In the genomic region with DNA sequence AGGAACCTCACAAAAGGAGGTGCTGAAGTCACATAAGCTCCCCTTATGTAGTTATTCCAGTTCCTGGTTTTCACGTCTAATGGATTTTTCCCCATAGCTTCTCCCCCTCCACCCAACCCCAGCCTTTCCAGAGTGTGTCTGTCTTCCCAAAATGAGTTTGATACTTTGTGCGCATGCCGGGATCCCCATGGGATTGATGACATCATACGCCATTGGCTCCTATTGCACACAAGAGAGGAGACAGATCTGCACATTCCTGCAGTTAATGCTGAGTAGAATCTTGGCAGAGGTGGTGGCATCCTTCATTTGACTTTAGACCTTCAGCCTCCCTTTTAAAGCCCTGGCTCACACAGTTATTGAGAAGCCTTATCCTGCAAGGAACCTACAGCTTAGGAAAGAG, we compare ENCODE assay signal across 18 cellular contexts.
A peak's percentile ranks its signal among the peaks of the same experiment; 100 is the strongest.
DNase-seq lines count a peak whose midpoint lies in the region; ATAC-seq and TF ChIP-seq lines count a peak whose summit lies in the region.
"Had no signal": no experiment of that assay in that cellular context is flagged by ENCODE, and none has a peak within 500 bp of the region (broad histone marks: within the 10 kb centered on the region; RNA-seq: fewer than 3 reads in every experiment).

No MANE protein-coding gene starts in this region.

- ATAC-seq in HG02759 (IDR thresholded peaks at IDR 0.05; ENCODE audit: unreplicated experiment): no peak
- ATAC-seq: A549 had no signal

- H3K27ac ChIP-seq in HEK293 (ENCODE audit: extremely low read depth, low read depth, low read length) (no peak overlapping the region), right atrium auricular region (peak overlapping the region in 1 of 2 donors; percentile 4), sigmoid colon (peak overlapping the region in 3 of 4 donors; percentile 74 to 82 (median 79))
- H3K27ac ChIP-seq: A549, RWPE1 had no signal

- DNase-seq in fibroblast of peridontal ligament (ENCODE audit: extremely low read depth): peak; percentile 78
- DNase-seq in right atrium auricular region (ENCODE audit: low spot score): peak; percentile 78
- peak; percentile 76 for DNase-seq in sigmoid colon
- no peak for DNase-seq in NOMO-1 treated with dmso at 0.1 percent for 144 hours (lab: John Stamatoyannopoulos, UW; ENCODE audit: unreplicated experiment)
- no peak for DNase-seq in H4 (ENCODE audit: low spot score)
- DNase-seq in SHP77 treated with DMSO at 0.1 percent for 48 hours (lab: John Stamatoyannopoulos, UW): no peak
- DNase-seq: Caco-2; DMS53; NCI-H1436; NCI-H2081 treated with DMSO at 0.1 percent for 48 hours; NCI-H226; NCI-H526 treated with DMSO at 0.1 percent for 48 hours; NK-92 treated with Interleukin-12 subunit alpha and Interleukin-12 subunit beta, amount 100 ng/mL, for 24 hours had no signal

- H3K9me3 ChIP-seq in HEK293 (ENCODE audit: control insufficient read depth, insufficient read depth, low read depth, low read length) (no peaks in the 10 kb centered on the region), right atrium auricular region (no peaks in the 10 kb centered on the region), sigmoid colon (no peaks in the 10 kb centered on the region)
- H3K9me3 ChIP-seq: A549, Caco-2, HAP-1 had no signal

- H3K27me3 ChIP-seq in right atrium auricular region (no peaks in the 10 kb centered on the region), sigmoid colon (no peaks in the 10 kb centered on the region)

- H3K36me3 ChIP-seq in HEK293 (ENCODE audit: control insufficient read depth in 2 of 2, insufficient read depth in 1 of 2, low read length in 2 of 2): no peaks in the 10 kb centered on the region
- no peaks in the 10 kb centered on the region for H3K36me3 ChIP-seq in right atrium auricular region
- peaks cover 0 to 7% (median 0%) of the 10 kb centered on the region in 4 donors for H3K36me3 ChIP-seq in sigmoid colon
- H3K36me3 ChIP-seq: HAP-1 had no signal

- POLR2A ChIA-PET in HEK293 (lab: Yijun Ruan, JAX): no interaction called here

- no peak for TF ChIP-seq EP300 in sigmoid colon (IDR thresholded peaks at IDR 0.05)

- intact Hi-C loops in sigmoid colon (cut with DNase I): no loop called here

- H3K4me1 ChIP-seq in HEK293 (ENCODE audit: control insufficient read depth, insufficient read depth, low read length): no peaks in the 10 kb centered on the region
- H3K4me1 ChIP-seq in right atrium auricular region: peaks cover 0 to 58% of the 10 kb centered on the region in 2 donors
- peaks cover 0 to 99% (median 75%) of the 10 kb centered on the region in 4 donors for H3K4me1 ChIP-seq in sigmoid colon
- H3K4me1 ChIP-seq: A549, Caco-2, HAP-1 had no signal

- TF ChIP-seq CTCF in HEK293 (tag by site-specific recombination; IDR thresholded peaks at IDR 0.05): no peak
- no peak for TF ChIP-seq CTCF in right atrium auricular region (IDR thresholded peaks at IDR 0.05)
- no peak for TF ChIP-seq CTCF in sigmoid colon (IDR thresholded peaks at IDR 0.05)

- CTCF ChIA-PET in HEK293 (lab: Yijun Ruan, JAX): interaction anchor here (0.6 kb wide), 1 partner anchor 21 kb away, joined by 3 read pairs; no protein-coding TSS in a partner anchor

- 94 to 97% methylated on average over 4 of the region's 4 CpGs for WGBS in sigmoid colon, 2 donors

- H3K4me3 ChIP-seq in HEK293 (ENCODE audit: low read depth, low read length): no peak overlapping the region
- H3K4me3 ChIP-seq in right atrium auricular region: no peak overlapping the region
- H3K4me3 ChIP-seq in sigmoid colon: no peak overlapping the region
- H3K4me3 ChIP-seq: A549, HAP-1 had no signal

- no peak for TF ChIP-seq POLR2A in sigmoid colon (IDR thresholded peaks at IDR 0.05)

TF ChIP-seq in HEK293, 187 proteins besides CTCF, POLR2A, EP300 and RAD21:
- TF ChIP-seq KLF16 (tag by site-specific recombination; IDR thresholded peaks at IDR 0.05) (no peak), ZNF19 (tag by site-specific recombination; IDR thresholded peaks at IDR 0.05; ENCODE audit: low read depth) (no peak)
- TF ChIP-seq, protein P1, sequence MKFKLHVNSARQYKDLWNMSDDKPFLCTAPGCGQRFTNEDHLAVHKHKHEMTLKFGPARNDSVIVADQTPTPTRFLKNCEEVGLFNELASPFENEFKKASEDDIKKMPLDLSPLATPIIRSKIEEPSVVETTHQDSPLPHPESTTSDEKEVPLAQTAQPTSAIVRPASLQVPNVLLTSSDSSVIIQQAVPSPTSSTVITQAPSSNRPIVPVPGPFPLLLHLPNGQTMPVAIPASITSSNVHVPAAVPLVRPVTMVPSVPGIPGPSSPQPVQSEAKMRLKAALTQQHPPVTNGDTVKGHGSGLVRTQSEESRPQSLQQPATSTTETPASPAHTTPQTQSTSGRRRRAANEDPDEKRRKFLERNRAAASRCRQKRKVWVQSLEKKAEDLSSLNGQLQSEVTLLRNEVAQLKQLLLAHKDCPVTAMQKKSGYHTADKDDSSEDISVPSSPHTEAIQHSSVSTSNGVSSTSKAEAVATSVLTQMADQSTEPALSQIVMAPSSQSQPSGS (tag by site-specific recombination; IDR thresholded peaks at IDR 0.05; ENCODE audit: low read depth): peak; percentile 49; the same call in 1 of the 2 replicates

Comparison
In these comparisons a context has a peak if more than half of its experiments do, and no peak if none do; other contexts are left out.
1. DNase-seq: peak in fibroblast of peridontal ligament (single experiment), right atrium auricular region (single experiment) and sigmoid colon (single experiment); none in NOMO-1 treated with dmso at 0.1 percent for 144 hours (single experiment), H4 (single experiment) and SHP77 treated with DMSO at 0.1 percent for 48 hours (single experiment).